Comparison of ENCODE assay signal across 1 cellular context in the genomic region with DNA sequence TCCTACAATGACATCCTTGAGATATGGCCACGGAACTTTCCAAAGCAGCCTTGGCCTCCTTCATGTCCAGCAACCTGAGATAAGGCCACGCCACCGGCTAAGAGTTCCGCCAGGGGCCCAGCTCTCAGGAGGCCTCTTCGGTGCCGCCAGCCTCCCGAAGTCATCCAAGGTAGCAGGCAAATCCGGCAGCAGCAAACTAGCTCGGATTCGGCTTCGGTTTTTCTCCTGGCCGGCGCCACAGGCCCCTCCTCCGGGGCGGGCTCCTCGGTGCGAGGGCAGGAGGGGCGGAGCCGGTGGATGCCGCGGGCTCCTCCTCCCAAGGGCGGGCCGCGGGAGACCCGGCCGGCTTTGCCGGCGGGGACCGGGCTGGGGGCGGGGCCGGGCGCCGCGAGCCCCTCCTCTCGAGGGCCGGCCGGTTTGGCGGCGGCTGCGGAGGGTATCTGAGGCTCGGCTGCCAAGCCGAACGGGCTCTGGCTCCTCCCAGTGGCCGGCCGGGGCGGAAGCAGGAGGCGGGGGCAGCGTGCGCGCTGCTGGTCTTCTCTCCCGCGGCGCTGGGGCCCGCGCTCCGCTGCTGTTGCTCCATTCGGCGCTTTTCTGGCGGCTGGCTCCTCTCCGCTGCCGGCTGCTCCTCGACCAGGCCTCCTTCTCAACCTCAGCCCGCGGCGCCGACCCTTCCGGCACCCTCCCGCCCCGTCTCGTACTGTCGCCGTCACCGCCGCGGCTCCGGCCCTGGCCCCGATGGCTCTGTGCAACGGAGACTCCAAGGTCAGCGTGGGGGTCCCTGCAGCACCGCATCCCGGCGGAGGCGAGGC.
A peak's percentile ranks its signal among the peaks of the same experiment; 100 is the strongest.
TF ChIP-seq lines count a peak whose summit lies in the region.

Gene GMPS, plus strand, starts transcription at position 518 of the 812 bp plus-strand sequence. Its CDS starts 221 bp downstream, at position 739.

TF ChIP-seq in HepG2, 621 proteins besides CTCF, POLR2A, EP300 and RAD21 (continued from another document and continues in another):
- TF ChIP-seq, protein P1, sequence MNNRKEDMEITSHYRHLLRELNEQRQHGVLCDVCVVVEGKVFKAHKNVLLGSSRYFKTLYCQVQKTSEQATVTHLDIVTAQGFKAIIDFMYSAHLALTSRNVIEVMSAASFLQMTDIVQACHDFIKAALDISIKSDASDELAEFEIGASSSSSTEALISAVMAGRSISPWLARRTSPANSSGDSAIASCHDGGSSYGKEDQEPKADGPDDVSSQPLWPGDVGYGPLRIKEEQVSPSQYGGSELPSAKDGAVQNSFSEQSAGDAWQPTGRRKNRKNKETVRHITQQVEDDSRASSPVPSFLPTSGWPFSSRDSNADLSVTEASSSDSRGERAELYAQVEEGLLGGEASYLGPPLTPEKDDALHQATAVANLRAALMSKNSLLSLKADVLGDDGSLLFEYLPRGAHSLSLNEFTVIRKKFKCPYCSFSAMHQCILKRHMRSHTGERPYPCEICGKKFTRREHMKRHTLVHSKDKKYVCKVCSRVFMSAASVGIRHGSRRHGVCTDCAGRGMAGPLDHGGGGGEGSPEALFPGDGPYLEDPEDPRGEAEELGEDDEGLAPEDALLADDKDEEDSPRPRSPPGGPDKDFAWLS (CRISPR knock-in tag; IDR thresholded peaks at IDR 0.05; ENCODE audit: borderline replicate concordance), result no peak
- no peak for TF ChIP-seq GPN1 (CRISPR knock-in tag; IDR thresholded peaks at IDR 0.05; ENCODE audit: borderline replicate concordance)
- no peak for TF ChIP-seq STAT6 (CRISPR knock-in tag; IDR thresholded peaks at IDR 0.05; ENCODE audit: borderline replicate concordance)
- TF ChIP-seq ZNF362 (CRISPR knock-in tag; IDR thresholded peaks at IDR 0.05; ENCODE audit: borderline replicate concordance), result no peak; the same call in 1 of the 2 replicates
- no peak for TF ChIP-seq NFE2L1 (CRISPR knock-in tag; IDR thresholded peaks at IDR 0.05; ENCODE audit: borderline replicate concordance)
- no peak for TF ChIP-seq ZNF607 (CRISPR knock-in tag; IDR thresholded peaks at IDR 0.05; ENCODE audit: borderline replicate concordance)
- no peak for TF ChIP-seq ZNF256 (CRISPR knock-in tag; conservative IDR thresholded peaks at IDR 0.05)
- TF ChIP-seq ZSCAN21 (CRISPR knock-in tag; IDR thresholded peaks at IDR 0.05; ENCODE audit: borderline replicate concordance), result no peak; the same call in 1 of the 2 replicates
- 0 out of 2 replicates have a peak, but pooled peaks have one; percentile 56 for TF ChIP-seq ZNF33B (CRISPR knock-in tag; IDR thresholded peaks at IDR 0.05)
- no peak for TF ChIP-seq ATF2 (CRISPR knock-in tag; IDR thresholded peaks at IDR 0.05)
- TF ChIP-seq BRCA1 (CRISPR knock-in tag; IDR thresholded peaks at IDR 0.05), result no peak
- peak; percentile 48; the same call in 1 of the 2 replicates for TF ChIP-seq ZBTB43 (CRISPR knock-in tag; conservative IDR thresholded peaks at IDR 0.05)
- TF ChIP-seq U2AF2 (IDR thresholded peaks at IDR 0.05; ENCODE audit: low read depth, low read length), result no peak
- TF ChIP-seq, protein P2, sequence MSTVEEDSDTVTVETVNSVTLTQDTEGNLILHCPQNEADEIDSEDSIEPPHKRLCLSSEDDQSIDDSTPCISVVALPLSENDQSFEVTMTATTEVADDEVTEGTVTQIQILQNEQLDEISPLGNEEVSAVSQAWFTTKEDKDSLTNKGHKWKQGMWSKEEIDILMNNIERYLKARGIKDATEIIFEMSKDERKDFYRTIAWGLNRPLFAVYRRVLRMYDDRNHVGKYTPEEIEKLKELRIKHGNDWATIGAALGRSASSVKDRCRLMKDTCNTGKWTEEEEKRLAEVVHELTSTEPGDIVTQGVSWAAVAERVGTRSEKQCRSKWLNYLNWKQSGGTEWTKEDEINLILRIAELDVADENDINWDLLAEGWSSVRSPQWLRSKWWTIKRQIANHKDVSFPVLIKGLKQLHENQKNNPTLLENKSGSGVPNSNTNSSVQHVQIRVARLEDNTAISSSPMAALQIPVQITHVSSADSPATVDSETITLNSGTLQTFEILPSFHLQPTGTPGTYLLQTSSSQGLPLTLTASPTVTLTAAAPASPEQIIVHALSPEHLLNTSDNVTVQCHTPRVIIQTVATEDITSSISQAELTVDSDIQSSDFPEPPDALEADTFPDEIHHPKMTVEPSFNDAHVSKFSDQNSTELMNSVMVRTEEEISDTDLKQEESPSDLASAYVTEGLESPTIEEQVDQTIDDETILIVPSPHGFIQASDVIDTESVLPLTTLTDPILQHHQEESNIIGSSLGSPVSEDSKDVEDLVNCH (CRISPR knock-in tag; IDR thresholded peaks at IDR 0.05), result no peak
- TF ChIP-seq ZSCAN31 (CRISPR knock-in tag; IDR thresholded peaks at IDR 0.05; ENCODE audit: low read depth), result 0 out of 2 replicates have a peak, but pooled peaks have one; percentile 5
- TF ChIP-seq, protein P3, sequence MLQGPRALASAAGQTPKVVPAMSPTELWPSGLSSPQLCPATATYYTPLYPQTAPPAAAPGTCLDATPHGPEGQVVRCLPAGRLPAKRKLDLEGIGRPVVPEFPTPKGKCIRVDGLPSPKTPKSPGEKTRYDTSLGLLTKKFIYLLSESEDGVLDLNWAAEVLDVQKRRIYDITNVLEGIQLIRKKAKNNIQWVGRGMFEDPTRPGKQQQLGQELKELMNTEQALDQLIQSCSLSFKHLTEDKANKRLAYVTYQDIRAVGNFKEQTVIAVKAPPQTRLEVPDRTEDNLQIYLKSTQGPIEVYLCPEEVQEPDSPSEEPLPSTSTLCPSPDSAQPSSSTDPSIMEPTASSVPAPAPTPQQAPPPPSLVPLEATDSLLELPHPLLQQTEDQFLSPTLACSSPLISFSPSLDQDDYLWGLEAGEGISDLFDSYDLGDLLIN (CRISPR knock-in tag; IDR thresholded peaks at IDR 0.05; ENCODE audit: borderline replicate concordance), result no peak
- TF ChIP-seq, protein P4, sequence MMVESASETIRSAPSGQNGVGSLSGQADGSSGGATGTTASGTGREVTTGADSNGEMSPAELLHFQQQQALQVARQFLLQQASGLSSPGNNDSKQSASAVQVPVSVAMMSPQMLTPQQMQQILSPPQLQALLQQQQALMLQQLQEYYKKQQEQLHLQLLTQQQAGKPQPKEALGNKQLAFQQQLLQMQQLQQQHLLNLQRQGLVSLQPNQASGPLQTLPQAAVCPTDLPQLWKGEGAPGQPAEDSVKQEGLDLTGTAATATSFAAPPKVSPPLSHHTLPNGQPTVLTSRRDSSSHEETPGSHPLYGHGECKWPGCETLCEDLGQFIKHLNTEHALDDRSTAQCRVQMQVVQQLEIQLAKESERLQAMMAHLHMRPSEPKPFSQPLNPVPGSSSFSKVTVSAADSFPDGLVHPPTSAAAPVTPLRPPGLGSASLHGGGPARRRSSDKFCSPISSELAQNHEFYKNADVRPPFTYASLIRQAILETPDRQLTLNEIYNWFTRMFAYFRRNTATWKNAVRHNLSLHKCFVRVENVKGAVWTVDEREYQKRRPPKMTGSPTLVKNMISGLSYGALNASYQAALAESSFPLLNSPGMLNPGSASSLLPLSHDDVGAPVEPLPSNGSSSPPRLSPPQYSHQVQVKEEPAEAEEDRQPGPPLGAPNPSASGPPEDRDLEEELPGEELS (CRISPR knock-in tag; IDR thresholded peaks at IDR 0.05), result no peak
- no peak for TF ChIP-seq NFE2 (CRISPR knock-in tag; IDR thresholded peaks at IDR 0.05)
- TF ChIP-seq ZNF775 (CRISPR knock-in tag; IDR thresholded peaks at IDR 0.05; ENCODE audit: borderline replicate concordance), result 0 out of 2 replicates have a peak, but pooled peaks have one; percentile 64
- no peak for TF ChIP-seq ZNF670 (CRISPR knock-in tag; IDR thresholded peaks at IDR 0.05; ENCODE audit: borderline replicate concordance)
- no peak for TF ChIP-seq TEAD2 (CRISPR knock-in tag; IDR thresholded peaks at IDR 0.05)
- no peak for TF ChIP-seq ZNF24 (IDR thresholded peaks at IDR 0.05)
- 0 out of 2 replicates have a peak, but pooled peaks have one; percentile 36 for TF ChIP-seq NFATC3 (CRISPR knock-in tag; IDR thresholded peaks at IDR 0.05)
- 0 out of 2 replicates have a peak, but pooled peaks have one; percentile 11 for TF ChIP-seq ZNF431 (CRISPR knock-in tag; IDR thresholded peaks at IDR 0.05; ENCODE audit: borderline replicate concordance, low read depth)
- peak; percentile 50 for TF ChIP-seq ASH2L (IDR thresholded peaks at IDR 0.05; ENCODE audit: insufficient read length, low read depth, low read length)
- peak; percentile 11; the same call in 1 of the 2 replicates for TF ChIP-seq ZNF703 (CRISPR knock-in tag; IDR thresholded peaks at IDR 0.05; ENCODE audit: borderline replicate concordance)
- no peak for TF ChIP-seq ZNF263 (CRISPR knock-in tag; IDR thresholded peaks at IDR 0.05)
- TF ChIP-seq LCORL (IDR thresholded peaks at IDR 0.05), result no peak
- TF ChIP-seq LCORL (CRISPR knock-in tag; IDR thresholded peaks at IDR 0.05), result no peak
- TF ChIP-seq, protein P5, sequence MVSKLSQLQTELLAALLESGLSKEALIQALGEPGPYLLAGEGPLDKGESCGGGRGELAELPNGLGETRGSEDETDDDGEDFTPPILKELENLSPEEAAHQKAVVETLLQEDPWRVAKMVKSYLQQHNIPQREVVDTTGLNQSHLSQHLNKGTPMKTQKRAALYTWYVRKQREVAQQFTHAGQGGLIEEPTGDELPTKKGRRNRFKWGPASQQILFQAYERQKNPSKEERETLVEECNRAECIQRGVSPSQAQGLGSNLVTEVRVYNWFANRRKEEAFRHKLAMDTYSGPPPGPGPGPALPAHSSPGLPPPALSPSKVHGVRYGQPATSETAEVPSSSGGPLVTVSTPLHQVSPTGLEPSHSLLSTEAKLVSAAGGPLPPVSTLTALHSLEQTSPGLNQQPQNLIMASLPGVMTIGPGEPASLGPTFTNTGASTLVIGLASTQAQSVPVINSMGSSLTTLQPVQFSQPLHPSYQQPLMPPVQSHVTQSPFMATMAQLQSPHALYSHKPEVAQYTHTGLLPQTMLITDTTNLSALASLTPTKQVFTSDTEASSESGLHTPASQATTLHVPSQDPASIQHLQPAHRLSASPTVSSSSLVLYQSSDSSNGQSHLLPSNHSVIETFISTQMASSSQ (IDR thresholded peaks at IDR 0.05; ENCODE audit: low read depth), result no peak
- TF ChIP-seq, protein P5 (CRISPR knock-in tag; IDR thresholded peaks at IDR 0.05; ENCODE audit: borderline replicate concordance), result peak; percentile 49; the same call in 1 of the 2 replicates
- TF ChIP-seq, protein P6, sequence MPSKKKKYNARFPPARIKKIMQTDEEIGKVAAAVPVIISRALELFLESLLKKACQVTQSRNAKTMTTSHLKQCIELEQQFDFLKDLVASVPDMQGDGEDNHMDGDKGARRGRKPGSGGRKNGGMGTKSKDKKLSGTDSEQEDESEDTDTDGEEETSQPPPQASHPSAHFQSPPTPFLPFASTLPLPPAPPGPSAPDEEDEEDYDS (CRISPR knock-in tag; IDR thresholded peaks at IDR 0.05), result peak; percentile 95
